20 cellular contexts compared by ENCODE assay signal in the genomic region with DNA sequence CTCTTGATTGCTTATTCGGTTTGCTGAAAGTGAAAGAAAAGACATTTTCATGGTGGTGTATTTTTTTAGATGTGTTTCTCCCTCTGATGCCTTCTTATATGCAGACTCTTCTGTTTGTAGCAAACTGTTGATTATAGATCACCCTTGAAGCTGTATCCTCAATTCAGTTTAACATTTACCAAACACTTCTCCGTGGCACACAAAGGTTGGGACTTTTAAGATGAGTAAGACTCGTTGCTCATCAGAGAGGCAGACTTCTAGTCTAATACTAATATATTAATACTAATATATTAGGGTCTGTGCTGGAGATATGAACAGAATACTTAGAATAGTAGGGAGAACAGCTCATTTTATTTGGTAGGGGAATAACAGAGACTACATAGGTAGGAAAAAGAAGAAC. TPM values are rescaled to one million over a fixed set of nuclear protein-coding genes. Genes with fewer than 3 reads are reported as not detected.
DNase-seq lines count a peak whose midpoint lies in the region; ATAC-seq, FAIRE-seq and TF ChIP-seq lines count a peak whose summit lies in the region.
"Had no signal": no experiment of that assay in that cellular context is flagged by ENCODE, and none has a peak within 500 bp of the region (broad histone marks: within the 10 kb centered on the region; RNA-seq: fewer than 3 reads in every experiment).

No MANE protein-coding gene starts in this region.

- POLR2A ChIA-PET in SK-N-SH (lab: Yijun Ruan, JAX), result no interaction called here

- H3K27me3 ChIP-seq in SK-N-SH (ENCODE audit: insufficient read depth), result no peaks in the 10 kb centered on the region
- no peaks in the 10 kb centered on the region for H3K27me3 ChIP-seq in pancreas
- H3K27me3 ChIP-seq: BLaER1 had no signal

- H4K20me1 ChIP-seq in SK-N-SH (ENCODE audit: insufficient read depth), result no peaks in the 10 kb centered on the region
- H4K20me1 ChIP-seq: BLaER1 had no signal

- H3K27me3 Mint-ChIP-seq in activated naive CD4-positive, alpha-beta T cell treated with anti-CD3 and anti-CD28 coated beads for 36 hours (ENCODE audit: low read depth), result no peaks in the 10 kb centered on the region
- no peaks in the 10 kb centered on the region for H3K27me3 Mint-ChIP-seq in activated naive CD4-positive, alpha-beta T cell treated with anti-CD3 and anti-CD28 coated beads, Interleukin-2, amount 10 ng/mL, durations not matched to agents 7 days and 5 days
- no peaks in the 10 kb centered on the region for H3K27me3 Mint-ChIP-seq in activated T-helper 17 cell treated with anti-CD3 and anti-CD28 coated beads, Interleukin-2, amount 50 U/mL, for 72 hours
- no peaks in the 10 kb centered on the region for H3K27me3 Mint-ChIP-seq in natural killer cell treated with Interleukin-12 subunit alpha and Interleukin-12 subunit beta and Interleukin-15 and Interleukin-18, amount 100 ng/mL, for 72 hours

- ATAC-seq in SK-N-SH treated with all-trans-retinoic acid at 6 μM for 48 hours, result no peak
- peak; percentile 14 for ATAC-seq in activated T-helper 17 cell treated with anti-CD3 and anti-CD28 coated beads, Interleukin-2, amount 50 U/mL, for 72 hours (replicated peaks)
- ATAC-seq in natural killer cell treated with Interleukin-12 subunit alpha and Interleukin-12 subunit beta and Interleukin-15 and Interleukin-18, amount 100 ng/mL, for 72 hours, result no peak
- ATAC-seq in pancreas, result no peak
- ATAC-seq: Panc1 had no signal

- H3K36me3 Mint-ChIP-seq in activated naive CD4-positive, alpha-beta T cell treated with anti-CD3 and anti-CD28 coated beads for 36 hours (ENCODE audit: low read depth), result peaks cover 50% of the 10 kb centered on the region
- peaks cover 73% of the 10 kb centered on the region for H3K36me3 Mint-ChIP-seq in activated naive CD4-positive, alpha-beta T cell treated with anti-CD3 and anti-CD28 coated beads, Interleukin-2, amount 10 ng/mL, durations not matched to agents 7 days and 5 days
- peaks cover 95% of the 10 kb centered on the region for H3K36me3 Mint-ChIP-seq in activated T-helper 17 cell treated with anti-CD3 and anti-CD28 coated beads, Interleukin-2, amount 50 U/mL, for 72 hours (ENCODE audit: low read depth)
- H3K36me3 Mint-ChIP-seq in natural killer cell treated with Interleukin-12 subunit alpha and Interleukin-12 subunit beta and Interleukin-15 and Interleukin-18, amount 100 ng/mL, for 72 hours, result peaks cover 48% of the 10 kb centered on the region

- no peak overlapping the region for H3K4me2 ChIP-seq in SK-N-SH
- H3K4me2 ChIP-seq: BLaER1 had no signal

- peak overlapping the region; percentile 41 for H3K27ac Mint-ChIP-seq in activated naive CD4-positive, alpha-beta T cell treated with anti-CD3 and anti-CD28 coated beads for 36 hours
- H3K27ac Mint-ChIP-seq in activated naive CD4-positive, alpha-beta T cell treated with anti-CD3 and anti-CD28 coated beads, Interleukin-2, amount 10 ng/mL, durations not matched to agents 7 days and 5 days, result no peak overlapping the region
- H3K27ac Mint-ChIP-seq in activated T-helper 17 cell treated with anti-CD3 and anti-CD28 coated beads, Interleukin-2, amount 50 U/mL, for 72 hours, result no peak overlapping the region
- peak overlapping the region; percentile 78 to 87 for H3K27ac Mint-ChIP-seq in natural killer cell treated with Interleukin-12 subunit alpha and Interleukin-12 subunit beta and Interleukin-15 and Interleukin-18, amount 100 ng/mL, for 72 hours

- H3K9me3 ChIP-seq in SK-N-SH (no peaks in the 10 kb centered on the region), pancreas (no peaks in the 10 kb centered on the region)
- H3K9me3 ChIP-seq: Caco-2 had no signal

- no peak overlapping the region for H3K4me3 ChIP-seq in SK-N-SH (ENCODE audit: low read depth in 2 of 2, low read length in 1 of 2)
- no peak overlapping the region for H3K4me3 ChIP-seq in pancreas
- H3K4me3 ChIP-seq: BLaER1 had no signal

- no peak overlapping the region for H3K9ac ChIP-seq in SK-N-SH
- H3K9ac ChIP-seq: BLaER1 had no signal

- H3K4me3 Mint-ChIP-seq in activated naive CD4-positive, alpha-beta T cell treated with anti-CD3 and anti-CD28 coated beads for 36 hours, result no peak overlapping the region
- no peak overlapping the region for H3K4me3 Mint-ChIP-seq in activated naive CD4-positive, alpha-beta T cell treated with anti-CD3 and anti-CD28 coated beads, Interleukin-2, amount 10 ng/mL, durations not matched to agents 7 days and 5 days
- peak overlapping the region; percentile 45 for H3K4me3 Mint-ChIP-seq in activated T-helper 17 cell treated with anti-CD3 and anti-CD28 coated beads, Interleukin-2, amount 50 U/mL, for 72 hours
- peak overlapping the region; percentile 66 for H3K4me3 Mint-ChIP-seq in natural killer cell treated with Interleukin-12 subunit alpha and Interleukin-12 subunit beta and Interleukin-15 and Interleukin-18, amount 100 ng/mL, for 72 hours

- H3K79me2 ChIP-seq in SK-N-SH (ENCODE audit: insufficient read depth), result peaks cover 11% of the 10 kb centered on the region

- H3K9me2 ChIP-seq in SK-N-SH, result no peaks in the 10 kb centered on the region

- peaks cover 8% of the 10 kb centered on the region for H3K9me3 Mint-ChIP-seq in activated naive CD4-positive, alpha-beta T cell treated with anti-CD3 and anti-CD28 coated beads for 36 hours
- peaks cover 9% of the 10 kb centered on the region for H3K9me3 Mint-ChIP-seq in activated naive CD4-positive, alpha-beta T cell treated with anti-CD3 and anti-CD28 coated beads, Interleukin-2, amount 10 ng/mL, durations not matched to agents 7 days and 5 days
- no peaks in the 10 kb centered on the region for H3K9me3 Mint-ChIP-seq in activated T-helper 17 cell treated with anti-CD3 and anti-CD28 coated beads, Interleukin-2, amount 50 U/mL, for 72 hours
- H3K9me3 Mint-ChIP-seq in natural killer cell treated with Interleukin-12 subunit alpha and Interleukin-12 subunit beta and Interleukin-15 and Interleukin-18, amount 100 ng/mL, for 72 hours, result peaks cover 3% of the 10 kb centered on the region

- H3K4me1 Mint-ChIP-seq in activated naive CD4-positive, alpha-beta T cell treated with anti-CD3 and anti-CD28 coated beads for 36 hours (ENCODE audit: low read depth), result peaks cover 55% of the 10 kb centered on the region
- H3K4me1 Mint-ChIP-seq in activated naive CD4-positive, alpha-beta T cell treated with anti-CD3 and anti-CD28 coated beads, Interleukin-2, amount 10 ng/mL, durations not matched to agents 7 days and 5 days, result peaks cover 27% of the 10 kb centered on the region
- H3K4me1 Mint-ChIP-seq in activated T-helper 17 cell treated with anti-CD3 and anti-CD28 coated beads, Interleukin-2, amount 50 U/mL, for 72 hours, result peaks cover 21% of the 10 kb centered on the region
- H3K4me1 Mint-ChIP-seq in natural killer cell treated with Interleukin-12 subunit alpha and Interleukin-12 subunit beta and Interleukin-15 and Interleukin-18, amount 100 ng/mL, for 72 hours (ENCODE audit: low read depth in 2 of 2), result peaks cover 38 to 58% of the 10 kb centered on the region in 2 donors

- peaks cover 38% of the 10 kb centered on the region for H3F3A ChIP-seq in SK-N-SH (replicated peaks; ENCODE audit: insufficient read depth)

- TF ChIP-seq CTCF in SK-N-SH (IDR thresholded peaks at IDR 0.05) (no peak), pancreas (IDR thresholded peaks at IDR 0.05) (no peak)

- TF ChIP-seq RAD21 in SK-N-SH (IDR thresholded peaks at IDR 0.05; ENCODE audit: low read length), result no peak

- H2AFZ ChIP-seq in SK-N-SH (ENCODE audit: low read depth), result peak overlapping the region; percentile 39; the same call in 1 of the 2 replicates

- CTCF ChIA-PET in SK-N-SH (lab: Yijun Ruan, JAX), result interaction anchor here (0.9 kb wide), 1 partner anchor 25 kb away, joined by 3 read pairs; no protein-coding TSS in a partner anchor
- CTCF ChIA-PET in activated naive CD4-positive, alpha-beta T cell treated with anti-CD3 and anti-CD28 coated beads for 36 hours (lab: Charles Lee), result interaction anchor here (0.7 kb wide), 1 partner anchor 31 kb away, joined by 8 read pairs; no protein-coding TSS in a partner anchor
- CTCF ChIA-PET in activated naive CD4-positive, alpha-beta T cell treated with anti-CD3 and anti-CD28 coated beads, Interleukin-2, amount 10 ng/mL, durations not matched to agents 7 days and 5 days (lab: Charles Lee), result interaction anchor here (0.7 to 1.2 kb wide), 2 partner anchors 29 to 44 kb away, joined by 3 to 4 read pairs; no protein-coding TSS in a partner anchor

- intact Hi-C loops in activated naive CD4-positive, alpha-beta T cell treated with anti-CD3 and anti-CD28 coated beads for 36 hours (cut with micrococcal nuclease), result loop anchor here (1.0 kb wide), 1 partner anchor 8 kb away; no protein-coding TSS in a partner anchor
- intact Hi-C loops in pancreas (cut with DNase I), result no loop called here

- WGBS in SK-N-SH (ENCODE audit: low lambda C conversion rate), result 84% methylated on average over 3 of the region's 3 CpGs
- 86 to 89% methylated on average over 3 of the region's 3 CpGs for WGBS in pancreas, 2 donors

- no peaks in the 10 kb centered on the region; a peak in 1 of 4 replicates for H3K4me1 ChIP-seq in SK-N-SH (ENCODE audit: control insufficient read depth in 1 of 2, insufficient read depth in 2 of 2, low read depth in 1 of 2, low read length in 1 of 2)
- no peaks in the 10 kb centered on the region for H3K4me1 ChIP-seq in pancreas

- H3K36me3 ChIP-seq in SK-N-SH (replicated peaks in 1 of 2; ENCODE audit: control insufficient read depth in 1 of 2, insufficient read depth in 2 of 2, low read length in 1 of 2) (peaks cover 13 to 33% of the 10 kb centered on the region in 2 experiments), pancreas (peaks cover 0 to 9% (median 0%) of the 10 kb centered on the region in 3 donors)

- FAIRE-seq in pancreas (lab: Jason Lieb, UNC), result no peak
- FAIRE-seq: GM18507 had no signal

- H3K27ac ChIP-seq in SK-N-SH (ENCODE audit: low read depth in 2 of 2, low read length in 1 of 2), result no peak overlapping the region
- H3K27ac ChIP-seq in pancreas, result no peak overlapping the region
- H3K27ac ChIP-seq: 22Rv1, BLaER1 had no signal

- DNase-seq in SK-N-SH (no peak), SW 1271 (lab: John Stamatoyannopoulos, UW) (no peak), pancreas (no peak)
- DNase-seq in activated naive CD4-positive, alpha-beta T cell treated with anti-CD3 and anti-CD28 coated beads for 36 hours, result no peak
- no peak for DNase-seq in activated naive CD4-positive, alpha-beta T cell treated with anti-CD3 and anti-CD28 coated beads, Interleukin-2, amount 10 ng/mL, durations not matched to agents 7 days and 5 days
- no peak for DNase-seq in natural killer cell treated with Interleukin-12 subunit alpha and Interleukin-12 subunit beta and Interleukin-15 and Interleukin-18, amount 100 ng/mL, for 72 hours (ENCODE audit: low spot score)
- DNase-seq: Caco-2, HCEC 1CT, Kasumi-1, NCI-H1417, NCI-H1930, NCI-H2171, NCI-H446 treated with DMSO at 0.1 percent for 48 hours, NCI-H82 had no signal

- no peak for TF ChIP-seq EP300 in SK-N-SH (IDR thresholded peaks at IDR 0.05; ENCODE audit: borderline replicate concordance in 1 of 2, low read depth in 1 of 2, low read length in 1 of 2)

RNA-seq across cellular contexts. Expression of gene RASA2, which starts 32.8 kb away (rescaled TPM):
- polyA plus RNA-seq in SK-N-SH (2012; rRNA removed), result 2.4 and 3.1 TPM in 2 replicates
- polyA plus RNA-seq in SK-N-SH (2012; cell fraction: cytosol; rRNA removed), result 3.1 and 3.7 TPM in 2 replicates
- polyA plus RNA-seq in SK-N-SH (2012; cell fraction: nucleus; rRNA removed), result 3.7 and 12.4 TPM in 2 replicates
- total RNA-seq in activated naive CD4-positive, alpha-beta T cell treated with anti-CD3 and anti-CD28 coated beads for 36 hours, result 10 to 100 TPM; 24.0 to 27.5 TPM
- total RNA-seq in activated T-helper 17 cell treated with anti-CD3 and anti-CD28 coated beads, Interleukin-2, amount 50 U/mL, for 72 hours, result 10 to 100 TPM; 36.6 to 41.1 TPM
- 10 to 100 TPM; 65.9 to 85.7 TPM for total RNA-seq in natural killer cell treated with Interleukin-12 subunit alpha and Interleukin-12 subunit beta and Interleukin-15 and Interleukin-18, amount 100 ng/mL, for 72 hours
- 10 to 100 TPM in 1 of 6 donors, 1 to 10 TPM in 5; 5.0 to 10.7 (median 6.3) TPM for total RNA-seq in pancreas
- 1 to 10 TPM; 3.2 to 4.4 TPM for polyA plus RNA-seq in pancreas

Comparison
In these comparisons a context has a peak if more than half of its experiments do, and no peak if none do; other contexts are left out.
1. H3K27ac Mint-ChIP-seq: peak in activated naive CD4-positive, alpha-beta T cell treated with anti-CD3 and anti-CD28 coated beads for 36 hours (single experiment) and natural killer cell treated with Interleukin-12 subunit alpha and Interleukin-12 subunit beta and Interleukin-15 and Interleukin-18, amount 100 ng/mL, for 72 hours (2 of 2); none in activated naive CD4-positive, alpha-beta T cell treated with anti-CD3 and anti-CD28 coated beads, Interleukin-2, amount 10 ng/mL, durations not matched to agents 7 days and 5 days (single experiment) and activated T-helper 17 cell treated with anti-CD3 and anti-CD28 coated beads, Interleukin-2, amount 50 U/mL, for 72 hours (single experiment).
2. H3K4me3 Mint-ChIP-seq: peak in activated T-helper 17 cell treated with anti-CD3 and anti-CD28 coated beads, Interleukin-2, amount 50 U/mL, for 72 hours (single experiment) and natural killer cell treated with Interleukin-12 subunit alpha and Interleukin-12 subunit beta and Interleukin-15 and Interleukin-18, amount 100 ng/mL, for 72 hours (single experiment); none in activated naive CD4-positive, alpha-beta T cell treated with anti-CD3 and anti-CD28 coated beads for 36 hours (single experiment) and activated naive CD4-positive, alpha-beta T cell treated with anti-CD3 and anti-CD28 coated beads, Interleukin-2, amount 10 ng/mL, durations not matched to agents 7 days and 5 days (single experiment).